Comparison of ENCODE assay signal across 8 cellular contexts in genomic region chr12:18430425-18431048, GRCh38.
A peak's percentile ranks its signal among the peaks of the same experiment; 100 is the strongest.
DNase-seq lines count a peak whose midpoint lies in the region; ATAC-seq, FAIRE-seq and TF ChIP-seq lines count a peak whose summit lies in the region.

No MANE protein-coding gene starts in this region.

- H3K27me3 ChIP-seq in GM12878 (replicated peaks in 1 of 2; ENCODE audit: control insufficient read depth in 2 of 2, insufficient read depth in 2 of 2, low read length in 1 of 2), result no peaks in the 10 kb centered on the region
- H3K27me3 ChIP-seq in tibial nerve, result no peaks in the 10 kb centered on the region

- TF ChIP-seq CTCF in GM20000 (IDR thresholded peaks at IDR 0.05; ENCODE audit: extremely low read depth, missing control alignments) (no peak), GM12878 (IDR thresholded peaks at IDR 0.05 in 2 of 3, conservative IDR thresholded peaks at IDR 0.05 in 1 of 3; ENCODE audit: control insufficient read depth in 2 of 3, extremely low read depth in 1 of 3, insufficient read depth in 1 of 3, low read depth in 3 of 3, low read length in 3 of 3) (peak; percentile 62 to 78 (median 66); a peak in 5 of 6 replicates), tibial nerve (IDR thresholded peaks at IDR 0.05) (peak; percentile 39 to 49 (median 42))

- no TSS peak for BruUV-seq in GM12878 (replicated peaks; lab: Mats Ljungman, UMichigan)

- H3K79me2 ChIP-seq in GM12878 (ENCODE audit: control insufficient read depth, insufficient read depth, low read length), result no peaks in the 10 kb centered on the region

- no peak overlapping the region for H3K4me2 ChIP-seq in GM12878 (ENCODE audit: control insufficient read depth, insufficient read depth)

- RAD21 ChIA-PET in GM12878 (lab: Charles Lee; ENCODE audit: unreplicated experiment), result interaction anchor here (0.9 to 1.0 kb wide), 2 partner anchors 291 to 756 kb away, joined by 3 to 5 read pairs; no protein-coding TSS in a partner anchor

- H2AFZ ChIP-seq in GM12878 (ENCODE audit: control insufficient read depth, low read depth, low read length), result no peak overlapping the region

- no peak for TF ChIP-seq POLR2A in GM12878 (IDR thresholded peaks at IDR 0.05; ENCODE audit: low read depth, low read length)
- TF ChIP-seq POLR2A in tibial nerve (IDR thresholded peaks at IDR 0.05), result no peak

- H3K9me3 ChIP-seq in GM12878 (replicated peaks; ENCODE audit: control insufficient read depth, insufficient read depth, low read length) (no peaks in the 10 kb centered on the region), tibial nerve (no peaks in the 10 kb centered on the region)

- no peak for FAIRE-seq in GM12878 (lab: Jason Lieb, UNC)

- in situ Hi-C loops in GM12878 (cut with MboI), result loop anchor here (10.0 kb wide), 1 partner anchor 754 kb away; no protein-coding TSS in a partner anchor

- no peaks in the 10 kb centered on the region for H4K20me1 ChIP-seq in GM12878 (ENCODE audit: control insufficient read depth, insufficient read depth)

- H3K4me3 ChIP-seq in GM12878, result no peak overlapping the region
- no peak overlapping the region for H3K4me3 ChIP-seq in tibial nerve

- no peak overlapping the region for H3K9ac ChIP-seq in GM12878 (ENCODE audit: control insufficient read depth, insufficient read depth, low read length)

- H3K27ac ChIP-seq in GM12878 (ENCODE audit: control insufficient read depth, insufficient read depth) (no peak overlapping the region), tibial nerve (no peak overlapping the region)

- SMC1A ChIA-PET in GM12878 (lab: Charles Lee; ENCODE audit: uncharacterized antibody, unreplicated experiment), result interaction anchor here (1.0 kb wide), 1 partner anchor 756 kb away, joined by 3 read pairs; no protein-coding TSS in a partner anchor

- H3K4me1 ChIP-seq in GM12878 (ENCODE audit: control insufficient read depth, insufficient read depth, low read length), result no peaks in the 10 kb centered on the region
- H3K4me1 ChIP-seq in tibial nerve, result no peaks in the 10 kb centered on the region

- 2% methylated on average over 3 of the region's 3 CpGs for WGBS in GM12878 (ENCODE audit: insufficient coverage, insufficient replicate concordance, low lambda C conversion rate, missing lambda C conversion rate)
- WGBS in tibial nerve, 2 donors, result 36 to 37% methylated on average over 3 of the region's 3 CpGs

- ATAC-seq in GM12878 (peak; percentile 90), HG02938 (IDR thresholded peaks at IDR 0.05; ENCODE audit: unreplicated experiment) (no peak)

- intact Hi-C loops in GM12878 (cut with micrococcal nuclease; ENCODE audit: unreplicated experiment), result loop anchor here (2.0 to 10.0 kb wide), 2 partner anchors 214 to 756 kb away; no protein-coding TSS in a partner anchor

- POLR2A ChIA-PET in GM12878 (lab: Charles Lee), result no interaction called here

- peak; percentile 21 for DNase-seq in COLO829 (ENCODE audit: low spot score)
- DNase-seq in GM20000 (ENCODE audit: low spot score), result peak; percentile 24
- DNase-seq in NAMALWA (ENCODE audit: low spot score), result peak; percentile 64
- no peak for DNase-seq in GM12878 (ENCODE audit: low read depth, low spot score)
- DNase-seq in iris pigment epithelial cell (ENCODE audit: low read depth), result peak; percentile 68
- peak; percentile 12 to 21 for DNase-seq in tibial nerve (ENCODE audit: low spot score in 2 of 2)
- no peak for DNase-seq in GF-D8 (lab: John Stamatoyannopoulos, UW)

- CTCF ChIA-PET in GM12878 (lab: Yijun Ruan, JAX), result interaction anchor here (0.5 to 1.3 kb wide), 5 partner anchors 10 to 792 kb away, joined by 3 to 8 read pairs (median 4); no protein-coding TSS in a partner anchor

- TF ChIP-seq RAD21 in GM12878 (IDR thresholded peaks at IDR 0.05; ENCODE audit: insufficient read depth, low read depth, low read length), result peak; percentile 71

- TF ChIP-seq EP300 in GM12878 (IDR thresholded peaks at IDR 0.05; ENCODE audit: borderline replicate concordance in 1 of 2, control insufficient read depth in 1 of 2, low read depth in 2 of 2, low read length in 2 of 2), result no peak
- no peak for TF ChIP-seq EP300 in tibial nerve (IDR thresholded peaks at IDR 0.05)

- no peaks in the 10 kb centered on the region for H3K36me3 ChIP-seq in GM12878 (ENCODE audit: control insufficient read depth in 2 of 2, insufficient read depth in 2 of 2, low read length in 1 of 2)
- H3K36me3 ChIP-seq in tibial nerve, result no peaks in the 10 kb centered on the region

TF ChIP-seq in GM12878, 131 proteins besides CTCF, POLR2A, EP300 and RAD21:
- TF ChIP-seq SREBF2 (IDR thresholded peaks at IDR 0.05; ENCODE audit: low read length) (no peak), POLR2AphosphoS5 (IDR thresholded peaks at IDR 0.05; ENCODE audit: low read length) (no peak), IKZF1 (conservative IDR thresholded peaks at IDR 0.05) (no peak), SUPT20H (IDR thresholded peaks at IDR 0.05; ENCODE audit: borderline replicate concordance, control insufficient read depth, low read depth, low read length) (no peak), SMC3 (IDR thresholded peaks at IDR 0.05; ENCODE audit: borderline replicate concordance, low read length) (peak; percentile 40; the same call in 1 of the 2 replicates), ZBTB40 (IDR thresholded peaks at IDR 0.05; ENCODE audit: borderline replicate concordance) (no peak), ZBED1 (IDR thresholded peaks at IDR 0.05; ENCODE audit: borderline replicate concordance) (no peak)

Comparison
In these comparisons a context has a peak if more than half of its experiments do, and no peak if none do; other contexts are left out.
1. DNase-seq: peak in COLO829 (single experiment), GM20000 (single experiment), NAMALWA (single experiment), iris pigment epithelial cell (single experiment) and tibial nerve (2 of 2); none in GM12878 (single experiment) and GF-D8 (single experiment).